In the genomic region with DNA sequence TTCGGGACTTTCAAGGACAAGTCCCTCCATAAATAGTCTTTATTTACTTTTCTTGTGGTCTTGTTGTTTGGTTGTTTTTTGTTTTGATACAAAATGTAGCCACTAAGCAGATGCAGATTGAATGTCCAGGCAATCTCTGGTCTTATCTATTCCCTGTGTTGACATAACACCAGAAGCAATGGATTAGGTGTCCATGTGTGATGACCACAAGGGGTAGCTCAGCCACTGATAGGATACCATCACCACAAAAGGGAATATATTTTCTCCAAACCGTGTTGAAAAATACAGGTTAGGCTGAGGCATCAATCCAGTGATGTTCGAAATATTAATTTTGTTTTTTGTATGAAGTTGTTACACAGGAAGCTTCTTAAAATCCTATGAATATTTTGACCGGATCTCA, we compare ENCODE assay signal across 1 cellular context.
TF ChIP-seq lines count a peak whose summit lies in the region.

No MANE protein-coding gene starts in this region.

TF ChIP-seq in IMR-90, 13 proteins besides CTCF, POLR2A, EP300 and RAD21 (continued from another document):
- no peak for TF ChIP-seq ELK1 (IDR thresholded peaks at IDR 0.05; ENCODE audit: borderline replicate concordance, low read depth, low read length)
